18 cellular contexts compared by ENCODE assay signal in genomic region chr4:27178066-27178465, GRCh38.
"Had no signal": no experiment of that assay in that cellular context is flagged by ENCODE, and none has a peak within 500 bp of the region (broad histone marks: within the 10 kb centered on the region; RNA-seq: fewer than 3 reads in every experiment).

No MANE protein-coding gene starts in this region.

- H3K36me3 ChIP-seq: heart left ventricle, neutrophil, spleen, tibial nerve, upper lobe of right lung, vagina had no signal

- ATAC-seq: esophagus mucosa; heart left ventricle; naive thymus-derived CD8-positive, alpha-beta T cell; sciatic nerve; stimulated activated naive B cell treated with anti-CD40 and anti-IgM and Interleukin-4, amounts not matched to agents 10 μg/mL and 1 μg/mL and 100 μg/mL, for 72 hours; stimulated activated naive CD8-positive, alpha-beta T cell treated with anti-CD3 and anti-CD28 coated beads, Interleukin-15, amount 100 ng/mL, for 72 hours; upper lobe of right lung had no signal

- H3K27me3 ChIP-seq: heart left ventricle, neutrophil, spleen, testis, tibial nerve, upper lobe of right lung, vagina had no signal

- DNase-seq: effector memory CD4-positive, alpha-beta T cell; foreskin melanocyte; heart left ventricle; hippocampal formation; naive thymus-derived CD8-positive, alpha-beta T cell; posterior cingulate gyrus; spleen; stimulated activated CD4-positive, alpha-beta T cell treated with anti-CD3 and anti-CD28 coated beads, Interleukin-2, amount 100 ng/mL, for 24 hours; stimulated activated CD4-positive, alpha-beta T cell treated with anti-CD3 and anti-CD28 coated beads, Interleukin-4, amount 100 ng/mL, for 4 hours; stimulated activated naive B cell treated with anti-CD40 and anti-IgM and Interleukin-4, amounts not matched to agents 10 μg/mL and 1 μg/mL and 100 μg/mL, for 72 hours; stimulated activated naive CD8-positive, alpha-beta T cell treated with anti-CD3 and anti-CD28 coated beads, Interleukin-15, amount 100 ng/mL, for 72 hours; testis; upper lobe of right lung had no signal

- H3K27ac ChIP-seq: heart left ventricle, neutrophil, spleen, testis, tibial nerve, upper lobe of right lung, vagina had no signal

- H3K4me3 ChIP-seq: heart left ventricle, spleen, testis, tibial nerve, upper lobe of right lung, vagina had no signal

- H3K9me3 ChIP-seq: heart left ventricle, neutrophil, testis, tibial nerve, upper lobe of right lung, vagina had no signal

- H3K4me1 ChIP-seq: heart left ventricle, spleen, testis, tibial nerve, upper lobe of right lung, vagina had no signal
